Comparison of ENCODE assay signal across 2 cellular contexts in genomic region chr19:2858864-2859263, GRCh38.
TF ChIP-seq lines count a peak whose summit lies in the region.

No MANE protein-coding gene starts in this region.

TF ChIP-seq in HepG2, 621 proteins besides CTCF, POLR2A, EP300 and RAD21:
- TF ChIP-seq AGO1 (IDR thresholded peaks at IDR 0.05; ENCODE audit: low read depth, low read length, poor library complexity, severe bottlenecking) (peak; percentile 50), ZNF24 (IDR thresholded peaks at IDR 0.05) (no peak), ZBTB42 (CRISPR knock-in tag; IDR thresholded peaks at IDR 0.05) (no peak), MXD3 (CRISPR knock-in tag; IDR thresholded peaks at IDR 0.05) (no peak), ZNF282 (IDR thresholded peaks at IDR 0.05; ENCODE audit: partially characterized antibody) (no peak), ZBTB33 (CRISPR knock-in tag; IDR thresholded peaks at IDR 0.05) (0 out of 2 replicates have a peak, but pooled peaks have one; percentile 15), THRA (CRISPR knock-in tag; IDR thresholded peaks at IDR 0.05; ENCODE audit: borderline replicate concordance) (no peak), ELF4 (CRISPR knock-in tag; IDR thresholded peaks at IDR 0.05; ENCODE audit: borderline replicate concordance) (no peak), NFYC (CRISPR knock-in tag; IDR thresholded peaks at IDR 0.05) (no peak), CREB1 (IDR thresholded peaks at IDR 0.05) (peak; percentile 26; the same call in 1 of the 2 replicates), CREB1 (CRISPR knock-in tag; IDR thresholded peaks at IDR 0.05) (no peak), ZBTB38 (CRISPR knock-in tag; IDR thresholded peaks at IDR 0.05) (peak; percentile 18; the same call in 1 of the 2 replicates), ZNF629 (CRISPR knock-in tag; conservative IDR thresholded peaks at IDR 0.05) (no peak), AGO2 (optimal IDR thresholded peaks at IDR 0.05; ENCODE audit: low read depth, low read length) (peak; percentile 70), ZNF672 (CRISPR knock-in tag; IDR thresholded peaks at IDR 0.05) (no peak), NFRKB (IDR thresholded peaks at IDR 0.05) (no peak), TBX2 (CRISPR knock-in tag; IDR thresholded peaks at IDR 0.05; ENCODE audit: borderline replicate concordance) (no peak)

TF ChIP-seq in K562, 482 proteins besides CTCF, POLR2A, EP300 and RAD21:
- TF ChIP-seq ZNF407 (IDR thresholded peaks at IDR 0.05; ENCODE audit: low read depth) (no peak), PPARD (CRISPR knock-in tag; IDR thresholded peaks at IDR 0.05) (no peak), BHLHE40 (IDR thresholded peaks at IDR 0.05; ENCODE audit: low read length) (peak; percentile 38; the same call in 1 of the 2 replicates), ZBTB33 (CRISPR knock-in tag; IDR thresholded peaks at IDR 0.05) (peak; percentile 87)
